In genomic region chr2:189486237-189486770, GRCh38 we compare ENCODE assay signal across 30 cellular contexts.
"Had no signal": no experiment of that assay in that cellular context is flagged by ENCODE, and none has a peak within 500 bp of the region (broad histone marks: within the 10 kb centered on the region; RNA-seq: fewer than 3 reads in every experiment).

No MANE protein-coding gene starts in this region.

- H3K27ac Mint-ChIP-seq: activated naive CD4-positive, alpha-beta T cell treated with anti-CD3 and anti-CD28 coated beads, Interleukin-2, amount 10 ng/mL, durations not matched to agents 7 days and 5 days; activated naive CD8-positive, alpha-beta T cell treated with anti-CD3 and anti-CD28 coated beads, Interleukin-2, amount 10 ng/mL, durations not matched to agents 7 days and 5 days; activated T-helper 1 cell treated with anti-CD3 and anti-CD28 coated beads, Interleukin-12 subunit alpha, Interleukin-12 subunit beta, Interleukin-2, Interleukin-4 antibody, amounts not matched to agents 30 ng/mL and 10 ng/mL and 1 ng/mL, durations not matched to agents 14 hours and 24 hours and 36 hours; brain; effector memory CD8-positive, alpha-beta T cell; natural killer cell; neural progenitor cell; T-helper 17 cell had no signal

- H3K4me1 ChIP-seq: ascending aorta, left lung, neural progenitor cell, right atrium auricular region, upper lobe of left lung, vagina had no signal

- H3K36me3 Mint-ChIP-seq: activated naive CD4-positive, alpha-beta T cell treated with anti-CD3 and anti-CD28 coated beads, Interleukin-2, amount 10 ng/mL, durations not matched to agents 7 days and 5 days; activated naive CD8-positive, alpha-beta T cell treated with anti-CD3 and anti-CD28 coated beads, Interleukin-2, amount 10 ng/mL, durations not matched to agents 7 days and 5 days; brain; natural killer cell; neural progenitor cell had no signal

- H2AFZ ChIP-seq: neural progenitor cell had no signal

- ATAC-seq: activated CD4-positive, CD25-positive, alpha-beta regulatory T cell treated with anti-CD3 and anti-CD28 coated beads, Interleukin-2, amount 50 U/mL, for 24 hours; effector memory CD8-positive, alpha-beta T cell; esophagus mucosa; left lung; natural killer cell; stimulated activated naive CD8-positive, alpha-beta T cell treated with anti-CD3 and anti-CD28 coated beads, Interleukin-15, Interleukin-2, amounts not matched to agents 100 U/mL and 50 U/mL, for 24 hours; T-helper 17 cell had no signal

- H3K4me2 ChIP-seq: neural progenitor cell had no signal

- H3K36me3 ChIP-seq: ascending aorta, left lung, neural progenitor cell, right atrium auricular region, thoracic aorta, upper lobe of left lung, vagina, WERI-Rb-1 had no signal

- H3K9me3 ChIP-seq: ascending aorta, left lung, right atrium auricular region, thoracic aorta, upper lobe of left lung, vagina had no signal

- H3K4me1 Mint-ChIP-seq: activated naive CD4-positive, alpha-beta T cell treated with anti-CD3 and anti-CD28 coated beads, Interleukin-2, amount 10 ng/mL, durations not matched to agents 7 days and 5 days; activated naive CD8-positive, alpha-beta T cell treated with anti-CD3 and anti-CD28 coated beads, Interleukin-2, amount 10 ng/mL, durations not matched to agents 7 days and 5 days; natural killer cell; neural progenitor cell; T-helper 17 cell had no signal

- H3K4me3 ChIP-seq: ascending aorta, left lung, neural progenitor cell, right atrium auricular region, thoracic aorta, upper lobe of left lung, vagina had no signal

- H3K9ac ChIP-seq: neural progenitor cell had no signal

- DNase-seq: activated CD4-positive, alpha-beta T cell treated with anti-CD3 and anti-CD28 coated beads for 48 hours; activated CD4-positive, alpha-beta T cell treated with anti-CD3 and anti-CD28 coated beads, Interleukin-2, amount 50 U/mL, for 48 hours; activated CD8-positive, alpha-beta memory T cell treated with anti-CD3 and anti-CD28 coated beads, Interleukin-2, amount 50 U/mL, for 4 hours; activated effector memory CD4-positive, alpha-beta T cell treated with anti-CD3 and anti-CD28 coated beads, Interleukin-2, amount 50 U/mL, for 16 hours; activated naive CD4-positive, alpha-beta T cell treated with anti-CD3 and anti-CD28 coated beads, Interleukin-2, amount 10 ng/mL, durations not matched to agents 7 days and 5 days; activated naive CD8-positive, alpha-beta T cell treated with anti-CD3 and anti-CD28 coated beads, Interleukin-2, amount 10 ng/mL, durations not matched to agents 7 days and 5 days; activated T-cell treated with anti-CD3 and anti-CD28 coated beads, Interleukin-2, amount 50 U/mL, for 1 hour; cortex of kidney; effector memory CD8-positive, alpha-beta T cell; foreskin melanocyte; kidney glomerular epithelial cell; left lung; natural killer cell; occipital lobe; stimulated activated CD4-positive, alpha-beta T cell treated with anti-CD3 and anti-CD28 coated beads, Interleukin-4, amount 100 ng/mL, for 1 hour; stimulated activated naive CD8-positive, alpha-beta T cell treated with anti-CD3 and anti-CD28 coated beads, Interleukin-15, Interleukin-2, amounts not matched to agents 100 U/mL and 50 U/mL, for 24 hours; T-helper 17 cell; T1000; upper lobe of left lung; WERI-Rb-1 had no signal

- H3K4me3 Mint-ChIP-seq: activated naive CD4-positive, alpha-beta T cell treated with anti-CD3 and anti-CD28 coated beads, Interleukin-2, amount 10 ng/mL, durations not matched to agents 7 days and 5 days; activated naive CD8-positive, alpha-beta T cell treated with anti-CD3 and anti-CD28 coated beads, Interleukin-2, amount 10 ng/mL, durations not matched to agents 7 days and 5 days; activated T-helper 1 cell treated with anti-CD3 and anti-CD28 coated beads, Interleukin-12 subunit alpha, Interleukin-12 subunit beta, Interleukin-2, Interleukin-4 antibody, amounts not matched to agents 30 ng/mL and 10 ng/mL and 1 ng/mL, durations not matched to agents 14 hours and 24 hours and 36 hours; brain; effector memory CD8-positive, alpha-beta T cell; natural killer cell; neural progenitor cell; T-helper 17 cell had no signal

- H3K27ac ChIP-seq: ascending aorta, left lung, neural progenitor cell, right atrium auricular region, thoracic aorta, upper lobe of left lung, vagina, WERI-Rb-1 had no signal

- H3K27me3 ChIP-seq: ascending aorta, left lung, neural progenitor cell, right atrium auricular region, upper lobe of left lung, vagina had no signal

- H3K9me3 Mint-ChIP-seq: activated naive CD4-positive, alpha-beta T cell treated with anti-CD3 and anti-CD28 coated beads, Interleukin-2, amount 10 ng/mL, durations not matched to agents 7 days and 5 days; activated naive CD8-positive, alpha-beta T cell treated with anti-CD3 and anti-CD28 coated beads, Interleukin-2, amount 10 ng/mL, durations not matched to agents 7 days and 5 days; activated T-helper 1 cell treated with anti-CD3 and anti-CD28 coated beads, Interleukin-12 subunit alpha, Interleukin-12 subunit beta, Interleukin-2, Interleukin-4 antibody, amounts not matched to agents 30 ng/mL and 10 ng/mL and 1 ng/mL, durations not matched to agents 14 hours and 24 hours and 36 hours; brain; effector memory CD8-positive, alpha-beta T cell; natural killer cell; neural progenitor cell had no signal

- FAIRE-seq: endothelial cell of umbilical vein had no signal
